Comparison of ENCODE assay signal across 12 cellular contexts in genomic region chr6:57220083-57220703, GRCh38. TPM values are rescaled to one million over a fixed set of nuclear protein-coding genes. Genes with fewer than 3 reads are reported as not detected.
A peak's percentile ranks its signal among the peaks of the same experiment; 100 is the strongest.
DNase-seq lines count a peak whose midpoint lies in the region; ATAC-seq and TF ChIP-seq lines count a peak whose summit lies in the region.
"Had no signal": no experiment of that assay in that cellular context is flagged by ENCODE, and none has a peak within 500 bp of the region (broad histone marks: within the 10 kb centered on the region; RNA-seq: fewer than 3 reads in every experiment).

No MANE protein-coding gene starts in this region.

- no peak for TF ChIP-seq CTCF in brain (conservative IDR thresholded peaks at IDR 0.05)

- H3K4me1 ChIP-seq in CD8-positive, alpha-beta memory T cell (ENCODE audit: insufficient read depth, low read length): peaks cover under 1% of the 10 kb centered on the region

- no peak for DNase-seq in CD8-positive, alpha-beta memory T cell
- DNase-seq in MG63 (no peak), SKM-1 (lab: John Stamatoyannopoulos, UW; ENCODE audit: unreplicated experiment) (no peak), NCI-H446 (lab: John Stamatoyannopoulos, UW) (no peak)
- DNase-seq in natural killer cell treated with Interleukin-12 subunit alpha and Interleukin-12 subunit beta and Interleukin-15 and Interleukin-18, amount 100 ng/mL, for 72 hours (ENCODE audit: low spot score): no peak
- no peak for DNase-seq in stimulated activated naive CD4-positive, alpha-beta T cell (lab: John Stamatoyannopoulos, UW)
- DNase-seq: activated CD4-positive, alpha-beta T cell treated with anti-CD3 and anti-CD28 coated beads for 1 hour; COR-L47; left lung; NCI-H2081 treated with DMSO at 0.1 percent for 48 hours had no signal

- H3K27me3 ChIP-seq in CD8-positive, alpha-beta memory T cell (ENCODE audit: insufficient read depth, low read length, poor library complexity, severe bottlenecking): peaks cover 5% of the 10 kb centered on the region
- H3K27me3 ChIP-seq in MG63: no peaks in the 10 kb centered on the region

- no peaks in the 10 kb centered on the region for H3K36me3 ChIP-seq in CD8-positive, alpha-beta memory T cell (ENCODE audit: insufficient read depth, low read length)
- H3K36me3 ChIP-seq in MG63: peaks cover 13% of the 10 kb centered on the region
- H3K36me3 ChIP-seq: left lung had no signal

- peaks cover 0 to under 1% (median 0%) of the 10 kb centered on the region in 5 donors for H3K9me3 Mint-ChIP-seq in CD8-positive, alpha-beta memory T cell
- H3K9me3 Mint-ChIP-seq in brain: peaks cover 12 to 22% (median 20%) of the 10 kb centered on the region in 5 experiments
- no peaks in the 10 kb centered on the region for H3K9me3 Mint-ChIP-seq in natural killer cell treated with Interleukin-12 subunit alpha and Interleukin-12 subunit beta and Interleukin-15 and Interleukin-18, amount 100 ng/mL, for 72 hours

- peak overlapping the region in 4 of 7 donors; percentile 35 to 86 (median 58) for H3K4me3 Mint-ChIP-seq in CD8-positive, alpha-beta memory T cell
- peak overlapping the region; percentile 83 to 99 (median 94) for H3K4me3 Mint-ChIP-seq in brain
- H3K4me3 Mint-ChIP-seq in natural killer cell treated with Interleukin-12 subunit alpha and Interleukin-12 subunit beta and Interleukin-15 and Interleukin-18, amount 100 ng/mL, for 72 hours: peak overlapping the region; percentile 69

- H3K4me1 Mint-ChIP-seq in CD8-positive, alpha-beta memory T cell: peaks cover 6 to 14% (median 13%) of the 10 kb centered on the region in 3 donors
- H3K4me1 Mint-ChIP-seq in brain: peaks cover 40% of the 10 kb centered on the region
- H3K4me1 Mint-ChIP-seq in natural killer cell treated with Interleukin-12 subunit alpha and Interleukin-12 subunit beta and Interleukin-15 and Interleukin-18, amount 100 ng/mL, for 72 hours (ENCODE audit: low read depth in 2 of 2): peaks cover 16 to 17% of the 10 kb centered on the region in 2 donors

- H3K27ac Mint-ChIP-seq in CD8-positive, alpha-beta memory T cell: peak overlapping the region in 1 of 8 donors; percentile 37
- peak overlapping the region in 1 of 5 experiments; percentile 65 for H3K27ac Mint-ChIP-seq in brain
- H3K27ac Mint-ChIP-seq in natural killer cell treated with Interleukin-12 subunit alpha and Interleukin-12 subunit beta and Interleukin-15 and Interleukin-18, amount 100 ng/mL, for 72 hours: no peak overlapping the region

- peaks cover 5% of the 10 kb centered on the region for H3K9me3 ChIP-seq in CD8-positive, alpha-beta memory T cell (ENCODE audit: low read length)
- H3K9me3 ChIP-seq in MG63: peaks cover 14% of the 10 kb centered on the region
- H3K9me3 ChIP-seq: left lung had no signal

- H3K27me3 Mint-ChIP-seq in CD8-positive, alpha-beta memory T cell: peaks cover 10 to 29% of the 10 kb centered on the region in 2 donors
- H3K27me3 Mint-ChIP-seq in brain: peaks cover 9% of the 10 kb centered on the region
- H3K27me3 Mint-ChIP-seq in natural killer cell treated with Interleukin-12 subunit alpha and Interleukin-12 subunit beta and Interleukin-15 and Interleukin-18, amount 100 ng/mL, for 72 hours: peaks cover 10 to 27% of the 10 kb centered on the region in 2 donors

- H3K4me3 ChIP-seq in CD8-positive, alpha-beta memory T cell (ENCODE audit: low read length): no peak overlapping the region
- H3K4me3 ChIP-seq in MG63: peak overlapping the region; percentile 84

- no peak for ATAC-seq in natural killer cell treated with Interleukin-12 subunit alpha and Interleukin-12 subunit beta and Interleukin-15 and Interleukin-18, amount 100 ng/mL, for 72 hours
- ATAC-seq in HG03457 (IDR thresholded peaks at IDR 0.05; ENCODE audit: unreplicated experiment): no peak
- ATAC-seq: left lung had no signal

- CTCF ChIA-PET in CD8-positive, alpha-beta memory T cell (lab: Charles Lee): no interaction called here

- POLR2A ChIA-PET in CD8-positive, alpha-beta memory T cell (lab: Charles Lee): no interaction called here

- peaks cover 0 to 8% (median 0%) of the 10 kb centered on the region in 3 donors for H3K36me3 Mint-ChIP-seq in CD8-positive, alpha-beta memory T cell
- H3K36me3 Mint-ChIP-seq in brain: peaks cover 36% of the 10 kb centered on the region
- peaks cover 2% of the 10 kb centered on the region for H3K36me3 Mint-ChIP-seq in natural killer cell treated with Interleukin-12 subunit alpha and Interleukin-12 subunit beta and Interleukin-15 and Interleukin-18, amount 100 ng/mL, for 72 hours

- no peak overlapping the region for H3K27ac ChIP-seq in CD8-positive, alpha-beta memory T cell (ENCODE audit: low read depth, low read length)

RNA-seq across cellular contexts. Expression of gene RAB23, which starts 1.9 kb away (rescaled TPM):
- total RNA-seq in CD8-positive, alpha-beta memory T cell: 1 to 10 TPM; 4.3 to 4.7 TPM
- 1.0 TPM for polyA plus RNA-seq in CD8-positive, alpha-beta memory T cell
- 15.5 and 21.1 TPM in 2 replicates for total RNA-seq in MG63 (2014; rRNA removed; shearing (Covaris generic); ENCODE audit: low replicate concordance)
- polyA plus RNA-seq in brain (ENCODE audit: insufficient read depth, low read depth, low replicate concordance): 4.7 TPM
- total RNA-seq in natural killer cell treated with Interleukin-12 subunit alpha and Interleukin-12 subunit beta and Interleukin-15 and Interleukin-18, amount 100 ng/mL, for 72 hours: 1 to 10 TPM; 1.7 to 2.7 TPM

RNA-seq across cellular contexts. Expression of gene BAG2, which starts 48.1 kb away (rescaled TPM):
- total RNA-seq in CD8-positive, alpha-beta memory T cell: 10 to 100 TPM; 10.2 to 10.4 TPM
- polyA plus RNA-seq in CD8-positive, alpha-beta memory T cell: 2.3 TPM
- 12.3 and 14.3 TPM in 2 replicates for total RNA-seq in MG63 (2014; rRNA removed; shearing (Covaris generic); ENCODE audit: low replicate concordance)
- polyA plus RNA-seq in brain (ENCODE audit: insufficient read depth, low read depth, low replicate concordance): 0.63 TPM
- 1 to 10 TPM; 3.3 to 6.9 TPM for total RNA-seq in natural killer cell treated with Interleukin-12 subunit alpha and Interleukin-12 subunit beta and Interleukin-15 and Interleukin-18, amount 100 ng/mL, for 72 hours
